ENCODE assay signal across 2 cellular contexts in the genomic region with DNA sequence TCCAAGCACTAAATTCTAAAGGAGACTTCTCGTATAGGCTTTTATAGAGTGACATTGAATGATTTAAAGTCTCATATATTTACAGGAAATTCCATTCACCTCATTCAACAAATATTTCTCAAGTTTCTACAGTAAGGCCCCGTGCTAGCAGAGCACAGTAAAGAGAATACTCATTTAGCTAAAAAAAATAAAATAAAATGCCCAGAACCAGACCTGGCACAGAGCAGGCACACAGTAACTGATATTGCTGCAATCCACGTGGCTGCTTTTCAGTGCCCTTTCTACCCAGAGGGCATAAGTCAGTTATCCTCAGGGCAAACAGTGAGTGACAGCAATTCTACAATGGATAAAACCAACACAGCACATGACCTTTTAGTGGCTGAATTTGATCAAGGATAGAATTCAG.
TF ChIP-seq lines count a peak whose summit lies in the region.

No MANE protein-coding gene starts in this region.

TF ChIP-seq in IMR-90, 13 proteins besides CTCF, POLR2A, EP300 and RAD21:
- TF ChIP-seq RFX5 (IDR thresholded peaks at IDR 0.05; ENCODE audit: low read depth, low read length), result no peak
- no peak for TF ChIP-seq CHD1 (IDR thresholded peaks at IDR 0.05; ENCODE audit: low read depth, low read length)
- no peak for TF ChIP-seq BHLHE40 (IDR thresholded peaks at IDR 0.05; ENCODE audit: low read depth, low read length)
- TF ChIP-seq CEBPB (IDR thresholded peaks at IDR 0.05; ENCODE audit: low read depth, low read length), result peak; percentile 4; the same call in 1 of the 2 replicates

TF ChIP-seq in HepG2, 621 proteins besides CTCF, POLR2A, EP300 and RAD21:
- TF ChIP-seq PBX2 (CRISPR knock-in tag; IDR thresholded peaks at IDR 0.05) (peak; percentile 36; the same call in 1 of the 2 replicates), CBX1 (IDR thresholded peaks at IDR 0.05; ENCODE audit: low read depth) (no peak), TFAP4 (IDR thresholded peaks at IDR 0.05; ENCODE audit: borderline replicate concordance, low read depth) (no peak), KLF15 (CRISPR knock-in tag; IDR thresholded peaks at IDR 0.05; ENCODE audit: borderline replicate concordance) (no peak), HIC2 (CRISPR knock-in tag; IDR thresholded peaks at IDR 0.05; ENCODE audit: low read depth) (0 out of 2 replicates have a peak, but pooled peaks have one; percentile 33), SALL1 (CRISPR knock-in tag; IDR thresholded peaks at IDR 0.05) (0 out of 2 replicates have a peak, but pooled peaks have one; percentile 12), HNF4A (CRISPR knock-in tag; IDR thresholded peaks at IDR 0.05) (peak; percentile 58)
